31 cellular contexts compared by ENCODE assay signal in genomic region chr6:168049681-168050224, GRCh38. TPM values are rescaled to one million over a fixed set of nuclear protein-coding genes. Genes with fewer than 3 reads are reported as not detected.
"Had no signal": no experiment of that assay in that cellular context is flagged by ENCODE, and none has a peak within 500 bp of the region (broad histone marks: within the 10 kb centered on the region; RNA-seq: fewer than 3 reads in every experiment).

No MANE protein-coding gene starts in this region.

- H3K4me3 ChIP-seq: gastroesophageal sphincter, lung, mucosa of descending colon, thoracic aorta had no signal

- H3K36me3 Mint-ChIP-seq: activated CD4-positive, alpha-beta memory T cell treated with anti-CD3 and anti-CD28 coated beads for 36 hours; type B pancreatic cell had no signal

- H3K4me3 Mint-ChIP-seq: activated CD4-positive, alpha-beta memory T cell treated with anti-CD3 and anti-CD28 coated beads for 36 hours; activated CD4-positive, alpha-beta T cell treated with anti-CD3 and anti-CD28 coated beads, Interleukin-2, amount 10 ng/mL, durations not matched to agents 24 days and 14 days; activated naive CD4-positive, alpha-beta T cell treated with anti-CD3 and anti-CD28 coated beads for 36 hours; activated T-helper 1 cell treated with anti-CD3 and anti-CD28 coated beads, Interleukin-12 subunit alpha, Interleukin-12 subunit beta, Interleukin-2, Interleukin-4 antibody, amounts not matched to agents 30 ng/mL and 10 ng/mL and 1 ng/mL, durations not matched to agents 14 hours and 24 hours and 36 hours; neural crest cell; T-helper 17 cell; type B pancreatic cell had no signal

- DNase-seq: activated CD4-positive, alpha-beta memory T cell treated with anti-CD3 and anti-CD28 coated beads for 36 hours; activated CD4-positive, alpha-beta T cell treated with anti-CD3 and anti-CD28 coated beads, Interleukin-2, amount 10 ng/mL, durations not matched to agents 24 days and 14 days; activated CD4-positive, CD25-positive, alpha-beta regulatory T cell treated with anti-CD3 and anti-CD28 coated beads, Interleukin-2, amount 50 U/mL, for 72 hours; activated CD8-positive, alpha-beta memory T cell treated with anti-CD3 and anti-CD28 coated beads, Interleukin-2, amount 50 U/mL, for 4 hours; activated effector memory CD4-positive, alpha-beta T cell treated with anti-CD3 and anti-CD28 coated beads, Interleukin-2, amount 50 U/mL, for 16 hours; activated naive CD4-positive, alpha-beta T cell treated with anti-CD3 and anti-CD28 coated beads for 36 hours; activated T-cell treated with anti-CD3 and anti-CD28 coated beads, Interleukin-2, amount 50 U/mL, for 1 hour; amniotic stem cell; central memory CD4-positive, alpha-beta T cell; hippocampal formation; left cardiac atrium; stimulated activated CD4-positive, alpha-beta T cell treated with anti-CD3 and anti-CD28 coated beads, Interleukin-2, amount 100 ng/mL, for 48 hours; stimulated activated naive CD8-positive, alpha-beta T cell treated with anti-CD3 and anti-CD28 coated beads, Interleukin-15, Interleukin-2, amounts not matched to agents 100 U/mL and 50 U/mL, for 24 hours; T-helper 17 cell; T1000 had no signal

- H3K9me3 ChIP-seq: gastroesophageal sphincter, mucosa of descending colon, thoracic aorta had no signal

- H3K27me3 Mint-ChIP-seq: activated CD4-positive, alpha-beta memory T cell treated with anti-CD3 and anti-CD28 coated beads for 36 hours; activated CD4-positive, alpha-beta T cell treated with anti-CD3 and anti-CD28 coated beads, Interleukin-2, amount 10 ng/mL, durations not matched to agents 24 days and 14 days; T-helper 17 cell; type B pancreatic cell had no signal

- H3K36me3 ChIP-seq: gastroesophageal sphincter, thoracic aorta had no signal

- H3K9me3 Mint-ChIP-seq: activated CD4-positive, alpha-beta memory T cell treated with anti-CD3 and anti-CD28 coated beads for 36 hours; activated CD4-positive, alpha-beta T cell treated with anti-CD3 and anti-CD28 coated beads, Interleukin-2, amount 10 ng/mL, durations not matched to agents 24 days and 14 days; activated naive CD4-positive, alpha-beta T cell treated with anti-CD3 and anti-CD28 coated beads for 36 hours; activated T-helper 1 cell treated with anti-CD3 and anti-CD28 coated beads, Interleukin-12 subunit alpha, Interleukin-12 subunit beta, Interleukin-2, Interleukin-4 antibody, amounts not matched to agents 30 ng/mL and 10 ng/mL and 1 ng/mL, durations not matched to agents 14 hours and 24 hours and 36 hours; neural crest cell; type B pancreatic cell had no signal

- FAIRE-seq: astrocyte, endothelial cell of umbilical vein, keratinocyte had no signal

- H3K27ac Mint-ChIP-seq: activated CD4-positive, alpha-beta memory T cell treated with anti-CD3 and anti-CD28 coated beads for 36 hours; activated CD4-positive, alpha-beta T cell treated with anti-CD3 and anti-CD28 coated beads, Interleukin-2, amount 10 ng/mL, durations not matched to agents 24 days and 14 days; activated naive CD4-positive, alpha-beta T cell treated with anti-CD3 and anti-CD28 coated beads for 36 hours; activated T-helper 1 cell treated with anti-CD3 and anti-CD28 coated beads, Interleukin-12 subunit alpha, Interleukin-12 subunit beta, Interleukin-2, Interleukin-4 antibody, amounts not matched to agents 30 ng/mL and 10 ng/mL and 1 ng/mL, durations not matched to agents 14 hours and 24 hours and 36 hours; T-helper 17 cell; type B pancreatic cell had no signal

- ATAC-seq: gastroesophageal sphincter; left cardiac atrium; mucosa of descending colon; right cardiac atrium; stimulated activated naive CD8-positive, alpha-beta T cell treated with anti-CD3 and anti-CD28 coated beads, Interleukin-15, Interleukin-2, amounts not matched to agents 100 U/mL and 50 U/mL, for 24 hours; T-helper 17 cell had no signal

- H3K27ac ChIP-seq: gastroesophageal sphincter, thoracic aorta had no signal

- H3K4me1 Mint-ChIP-seq: activated CD4-positive, alpha-beta T cell treated with anti-CD3 and anti-CD28 coated beads, Interleukin-2, amount 10 ng/mL, durations not matched to agents 24 days and 14 days; neural crest cell; T-helper 17 cell had no signal

- H3K27me3 ChIP-seq: gastroesophageal sphincter had no signal

RNA-seq across cellular contexts. Expression of gene FRMD1, which starts 29.3 kb away (rescaled TPM):
- total RNA-seq: activated CD4-positive, alpha-beta memory T cell treated with anti-CD3 and anti-CD28 coated beads for 36 hours; activated CD4-positive, alpha-beta T cell treated with anti-CD3 and anti-CD28 coated beads, Interleukin-2, amount 10 ng/mL, durations not matched to agents 24 days and 14 days; activated CD8-positive, alpha-beta memory T cell treated with anti-CD3 and anti-CD28 coated beads for 36 hours; activated naive CD4-positive, alpha-beta T cell treated with anti-CD3 and anti-CD28 coated beads for 36 hours; activated T-helper 1 cell treated with anti-CD3 and anti-CD28 coated beads, Interleukin-12 subunit alpha, Interleukin-12 subunit beta, Interleukin-2, Interleukin-4 antibody, amounts not matched to agents 30 ng/mL and 10 ng/mL and 1 ng/mL, durations not matched to agents 14 hours and 24 hours and 36 hours; astrocyte; endothelial cell of umbilical vein; fibroblast of lung; fibroblast of villous mesenchyme; neural crest cell; skeletal muscle tissue; T-helper 17 cell; thoracic aorta had no signal
- polyA plus RNA-seq: endothelial cell of umbilical vein, fibroblast of lung, keratinocyte had no signal

RNA-seq across cellular contexts. Expression of gene KIF25, which starts 52.3 kb away (rescaled TPM):
- total RNA-seq: activated CD4-positive, alpha-beta memory T cell treated with anti-CD3 and anti-CD28 coated beads for 36 hours; activated CD4-positive, alpha-beta T cell treated with anti-CD3 and anti-CD28 coated beads, Interleukin-2, amount 10 ng/mL, durations not matched to agents 24 days and 14 days; activated CD8-positive, alpha-beta memory T cell treated with anti-CD3 and anti-CD28 coated beads for 36 hours; activated naive CD4-positive, alpha-beta T cell treated with anti-CD3 and anti-CD28 coated beads for 36 hours; activated T-helper 1 cell treated with anti-CD3 and anti-CD28 coated beads, Interleukin-12 subunit alpha, Interleukin-12 subunit beta, Interleukin-2, Interleukin-4 antibody, amounts not matched to agents 30 ng/mL and 10 ng/mL and 1 ng/mL, durations not matched to agents 14 hours and 24 hours and 36 hours; astrocyte; endothelial cell of umbilical vein; fibroblast of villous mesenchyme; osteoblast; skeletal muscle tissue; T-helper 17 cell; thoracic aorta had no signal
- polyA plus RNA-seq: endothelial cell of umbilical vein, fibroblast of lung, keratinocyte had no signal
